7 cellular contexts compared by ENCODE assay signal in genomic region chr16:20762404-20763123, GRCh38. TPM values are rescaled to one million over a fixed set of nuclear protein-coding genes. Genes with fewer than 3 reads are reported as not detected.
DNase-seq lines count a peak whose midpoint lies in the region; ATAC-seq and TF ChIP-seq lines count a peak whose summit lies in the region.

No MANE protein-coding gene starts in this region.

- dilution Hi-C loops in mammary epithelial cell (cut with HindIII; ENCODE audit: low sequenced_read_pairs) = no loop called here

- peak overlapping the region in 6 of 7 donors; percentile 88 to 96 (median 92) for H3K4me3 Mint-ChIP-seq in CD8-positive, alpha-beta memory T cell

- in situ Hi-C loops in mammary epithelial cell (cut with MboI; ENCODE audit: low sequenced_read_pairs in 2 of 2) = no loop called here

- CTCF ChIA-PET in CD8-positive, alpha-beta memory T cell (lab: Charles Lee) = no interaction called here
- CTCF ChIA-PET in mammary epithelial cell (lab: Charles Lee; ENCODE audit: low non-redundant PET) = no interaction called here

- no peak overlapping the region for H3K27ac ChIP-seq in CD8-positive, alpha-beta memory T cell (ENCODE audit: low read depth, low read length)
- H3K27ac ChIP-seq in mammary epithelial cell (ENCODE audit: insufficient read depth, low read depth, low read length) (no peak overlapping the region), parathyroid adenoma (no peak overlapping the region), testis (no peak overlapping the region)

- no peak overlapping the region for H3K4me2 ChIP-seq in mammary epithelial cell (ENCODE audit: insufficient read depth, low read depth, low read length)
- H3K4me2 ChIP-seq in parathyroid adenoma (ENCODE audit: low read length) = no peak overlapping the region

- no peak overlapping the region for H3K9ac ChIP-seq in mammary epithelial cell (ENCODE audit: insufficient read depth, low read length)
- H3K9ac ChIP-seq in parathyroid adenoma = no peak overlapping the region

- H2AFZ ChIP-seq in mammary epithelial cell (ENCODE audit: low read depth, low read length) = peak overlapping the region; percentile 91
- H2AFZ ChIP-seq in parathyroid adenoma = no peak overlapping the region

- no peaks in the 10 kb centered on the region for H3K27me3 ChIP-seq in CD8-positive, alpha-beta memory T cell (ENCODE audit: insufficient read depth, low read length, poor library complexity, severe bottlenecking)
- H3K27me3 ChIP-seq in mammary epithelial cell (ENCODE audit: insufficient read depth, low read length) (no peaks in the 10 kb centered on the region), parathyroid adenoma (ENCODE audit: control insufficient read depth, insufficient read depth, low read length) (no peaks in the 10 kb centered on the region), testis (no peaks in the 10 kb centered on the region)

- 96% methylated on average over 3 of the region's 3 CpGs for WGBS in mammary epithelial cell (ENCODE audit: low coverage, missing lambda C conversion rate)
- 93 to 96% methylated on average over 3 of the region's 3 CpGs for WGBS in testis, 2 donors

- no peaks in the 10 kb centered on the region for H3K36me3 ChIP-seq in CD8-positive, alpha-beta memory T cell (ENCODE audit: insufficient read depth, low read length)
- H3K36me3 ChIP-seq in mammary epithelial cell (ENCODE audit: insufficient read depth, low read length) = no peaks in the 10 kb centered on the region
- H3K36me3 ChIP-seq in parathyroid adenoma (ENCODE audit: control insufficient read depth, insufficient read depth, low read length) = no peaks in the 10 kb centered on the region
- no peaks in the 10 kb centered on the region for H3K36me3 ChIP-seq in testis (ENCODE audit: low read depth, missing control alignments)

- intact Hi-C loops in mammary epithelial cell (cut with micrococcal nuclease) = no loop called here
- intact Hi-C loops in testis (cut with DNase I; ENCODE audit: low total_unique reads) = no loop called here

- no peak for DNase-seq in CD8-positive, alpha-beta memory T cell
- DNase-seq in LNCaP clone FGC (ENCODE audit: low read depth) (no peak), mammary epithelial cell (no peak), HK-2 (ENCODE audit: unreplicated experiment) (no peak), testis (no peak)

- H3K27ac Mint-ChIP-seq in CD8-positive, alpha-beta memory T cell = peak overlapping the region in 7 of 8 donors; percentile 82 to 98 (median 93)

- peaks cover 28 to 33% (median 29%) of the 10 kb centered on the region in 3 donors for H3K4me1 Mint-ChIP-seq in CD8-positive, alpha-beta memory T cell

- BruUV-seq in mammary epithelial cell (replicated peaks; lab: Mats Ljungman, UMichigan) = no TSS peak

- POLR2A ChIA-PET in CD8-positive, alpha-beta memory T cell (lab: Charles Lee) = interaction anchor here (1.2 kb wide), 1 partner anchor 20 kb away, joined by 3 read pairs; no protein-coding TSS in a partner anchor

- H3K4me3 ChIP-seq in CD8-positive, alpha-beta memory T cell (ENCODE audit: low read length) = peak overlapping the region; percentile 60
- H3K4me3 ChIP-seq in LNCaP clone FGC (ENCODE audit: low read depth, low read length) (peak overlapping the region; percentile 55; the same call in 1 of the 2 replicates), mammary epithelial cell (replicated peaks in 1 of 3; ENCODE audit: insufficient read depth in 1 of 3, low read depth in 2 of 3, low read length in 3 of 3) (no peak overlapping the region), parathyroid adenoma (ENCODE audit: low read depth, low read length) (peak overlapping the region; percentile 72), testis (no peak overlapping the region)

- TF ChIP-seq POLR2A in testis (IDR thresholded peaks at IDR 0.05) = no peak

- H3K79me2 ChIP-seq in mammary epithelial cell (ENCODE audit: insufficient read depth, low read length) (no peaks in the 10 kb centered on the region), parathyroid adenoma (no peaks in the 10 kb centered on the region)

- peaks cover 2 to 23% (median 5%) of the 10 kb centered on the region in 3 donors for H3K36me3 Mint-ChIP-seq in CD8-positive, alpha-beta memory T cell

- H3K9me3 ChIP-seq in CD8-positive, alpha-beta memory T cell (ENCODE audit: low read length) = no peaks in the 10 kb centered on the region
- H3K9me3 ChIP-seq in mammary epithelial cell (replicated peaks; ENCODE audit: insufficient read depth, low read length) = no peaks in the 10 kb centered on the region
- H3K9me3 ChIP-seq in parathyroid adenoma (ENCODE audit: control insufficient read depth, low read length) = no peaks in the 10 kb centered on the region
- H3K9me3 ChIP-seq in testis = no peaks in the 10 kb centered on the region

- H4K20me1 ChIP-seq in mammary epithelial cell (ENCODE audit: insufficient read depth, low read length) = no peaks in the 10 kb centered on the region

- H3K9me3 Mint-ChIP-seq in CD8-positive, alpha-beta memory T cell = peaks cover 0 to 7% (median 2%) of the 10 kb centered on the region in 5 donors

- peaks cover 20% of the 10 kb centered on the region for H3K4me1 ChIP-seq in CD8-positive, alpha-beta memory T cell (ENCODE audit: insufficient read depth, low read length)
- H3K4me1 ChIP-seq in mammary epithelial cell (ENCODE audit: insufficient read depth, low read length) (peaks cover 6% of the 10 kb centered on the region), parathyroid adenoma (no peaks in the 10 kb centered on the region), testis (no peaks in the 10 kb centered on the region)

- peaks cover 0 to 2% of the 10 kb centered on the region in 2 donors for H3K27me3 Mint-ChIP-seq in CD8-positive, alpha-beta memory T cell

- no peak for TF ChIP-seq CTCF in LNCaP clone FGC (IDR thresholded peaks at IDR 0.05; ENCODE audit: control insufficient read depth, extremely low read depth, insufficient read depth)
- no peak for TF ChIP-seq CTCF in mammary epithelial cell (conservative IDR thresholded peaks at IDR 0.05 in 1 of 2, IDR thresholded peaks at IDR 0.05 in 1 of 2; ENCODE audit: extremely low read depth in 1 of 2, insufficient read depth in 1 of 2, low read depth in 1 of 2, low read length in 2 of 2)
- no peak for TF ChIP-seq CTCF in parathyroid adenoma (IDR thresholded peaks at IDR 0.05)
- TF ChIP-seq CTCF in testis (IDR thresholded peaks at IDR 0.05) = no peak

- ATAC-seq in HG02763 (IDR thresholded peaks at IDR 0.05; ENCODE audit: unreplicated experiment) = no peak

RNA-seq across cellular contexts. Expression of gene ACSM3, which starts 1.2 kb away (rescaled TPM):
- total RNA-seq in CD8-positive, alpha-beta memory T cell = 1 to 10 TPM; 6.8 to 7.3 TPM
- polyA plus RNA-seq in CD8-positive, alpha-beta memory T cell = 7.4 TPM
- total RNA-seq in mammary epithelial cell (1 to 10 TPM; 1.1 to 1.5 TPM), testis (100 to 1,000 TPM in 1 of 2 donors, 10 to 100 TPM in 1; 68.0 to 120 TPM)
- polyA plus RNA-seq in mammary epithelial cell (0.39 TPM), testis (ENCODE audit: insufficient read depth, low read depth, low replicate concordance) (41.1 TPM)
- not detected for polyA minus RNA-seq in mammary epithelial cell

RNA-seq across cellular contexts. Expression of gene THUMPD1, which starts 20.9 kb away (rescaled TPM):
- 10 to 100 TPM; 52.2 to 54.1 TPM for total RNA-seq in CD8-positive, alpha-beta memory T cell
- polyA plus RNA-seq in CD8-positive, alpha-beta memory T cell = 74.4 TPM
- 10 to 100 TPM; 28.3 to 78.3 TPM for total RNA-seq in mammary epithelial cell
- polyA plus RNA-seq in mammary epithelial cell = 32.2 TPM
- polyA minus RNA-seq in mammary epithelial cell = 15.7 TPM
- 100 to 1,000 TPM; 100 to 111 TPM for total RNA-seq in testis
- 35.0 TPM for polyA plus RNA-seq in testis (ENCODE audit: insufficient read depth, low read depth, low replicate concordance)

RNA-seq across cellular contexts. Expression of gene ERI2, which starts 43.7 kb away (rescaled TPM):
- 10 to 100 TPM; 17.4 to 22.2 TPM for total RNA-seq in CD8-positive, alpha-beta memory T cell
- polyA plus RNA-seq in CD8-positive, alpha-beta memory T cell = 2.3 TPM
- 10 to 100 TPM; 31.4 to 32.5 TPM for total RNA-seq in mammary epithelial cell
- polyA plus RNA-seq in mammary epithelial cell = 12.1 TPM
- polyA minus RNA-seq in mammary epithelial cell = 5.7 TPM
- total RNA-seq in testis = 10 to 100 TPM; 66.5 to 71.1 TPM
- polyA plus RNA-seq in testis (ENCODE audit: insufficient read depth, low read depth, low replicate concordance) = 42.9 TPM

RNA-seq across cellular contexts. Expression of gene REXO5, which starts 43.8 kb away (rescaled TPM):
- total RNA-seq in CD8-positive, alpha-beta memory T cell = 1 to 10 TPM; 7.9 to 9.3 TPM
- 0.81 TPM for polyA plus RNA-seq in CD8-positive, alpha-beta memory T cell
- total RNA-seq in mammary epithelial cell = 1 to 10 TPM; 3.5 to 6.7 TPM
- polyA plus RNA-seq in mammary epithelial cell = 3.9 TPM
- not detected for polyA minus RNA-seq in mammary epithelial cell
- 100 to 1,000 TPM; 228 to 234 TPM for total RNA-seq in testis
- polyA plus RNA-seq in testis (ENCODE audit: insufficient read depth, low read depth, low replicate concordance) = 991 TPM

Comparison
In these comparisons a context has a peak if more than half of its experiments do, and no peak if none do; other contexts are left out.
1. H3K4me3 ChIP-seq: peak in CD8-positive, alpha-beta memory T cell (single experiment), LNCaP clone FGC (single experiment) and parathyroid adenoma (single experiment); none in mammary epithelial cell (0 of 3) and testis (0 of 2).
2. RNA of gene ACSM3, which starts 1.2 kb away (total RNA-seq): 68.0 to 120 TPM in testis; 6.8 to 7.3 TPM in CD8-positive, alpha-beta memory T cell and 1.1 to 1.5 TPM in mammary epithelial cell; every median in the first group is over 4 times any median in the second.